9 cellular contexts compared by ENCODE assay signal in the genomic region with DNA sequence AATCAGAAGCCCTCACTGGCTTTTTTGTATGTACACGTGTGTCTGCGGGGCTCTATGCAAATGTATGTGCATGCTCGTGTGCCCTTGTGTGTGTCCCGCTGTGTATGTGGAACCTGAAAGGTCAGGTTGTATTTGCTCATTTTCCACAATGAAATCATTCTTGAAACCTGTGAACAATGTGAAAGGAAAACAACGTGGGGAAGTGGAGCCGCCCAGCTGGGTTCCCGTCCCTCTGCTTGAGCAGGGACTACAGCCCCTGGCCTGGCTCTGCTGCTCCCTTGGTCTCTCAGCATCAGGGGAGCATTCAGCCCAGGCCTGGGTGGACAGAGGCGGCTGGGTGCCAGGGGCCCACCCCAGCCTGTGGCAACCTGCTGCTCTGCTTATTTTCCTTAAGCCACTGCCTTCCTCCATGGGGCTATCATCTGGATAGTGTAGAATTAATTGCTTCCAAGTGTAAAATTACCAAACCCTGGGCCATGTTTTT. TPM values are rescaled to one million over a fixed set of nuclear protein-coding genes. Genes with fewer than 3 reads are reported as not detected.
DNase-seq lines count a peak whose midpoint lies in the region; ATAC-seq, FAIRE-seq and TF ChIP-seq lines count a peak whose summit lies in the region.
"Had no signal": no experiment of that assay in that cellular context is flagged by ENCODE, and none has a peak within 500 bp of the region (broad histone marks: within the 10 kb centered on the region; RNA-seq: fewer than 3 reads in every experiment).

No MANE protein-coding gene starts in this region.

- peaks cover 24 to 32% of the 10 kb centered on the region in 2 experiments for H3K36me3 ChIP-seq in endothelial cell of umbilical vein (ENCODE audit: control insufficient read depth in 2 of 2, extremely low read depth in 1 of 2, insufficient read depth in 2 of 2, low read length in 2 of 2)

- 78 to 81% methylated on average over 8 of the region's 8 CpGs for WGBS in lower leg skin, 2 donors

- no peaks in the 10 kb centered on the region for H3K9me1 ChIP-seq in endothelial cell of umbilical vein (replicated peaks; ENCODE audit: control insufficient read depth, extremely low read depth, insufficient read depth, low read length)

- FAIRE-seq in endothelial cell of umbilical vein (lab: Jason Lieb, UNC): peak; percentile 83

- peak overlapping the region; percentile 99 for H3K27ac ChIP-seq in endothelial cell of umbilical vein (ENCODE audit: insufficient read depth, low read depth, low read length)

- intact Hi-C loops in endothelial cell of umbilical vein (cut with micrococcal nuclease) (loop anchor here (1.0 to 2.0 kb wide), 3 partner anchors 13 to 53 kb away; no protein-coding TSS in a partner anchor), lower leg skin (cut with DNase I; ENCODE audit: low total_unique reads) (no loop called here)

- no peaks in the 10 kb centered on the region for H3K27me3 ChIP-seq in endothelial cell of umbilical vein (ENCODE audit: control insufficient read depth in 2 of 2, insufficient read depth in 2 of 2, low read length in 2 of 2)

- TF ChIP-seq POLR2A in endothelial cell of umbilical vein (IDR thresholded peaks at IDR 0.05; ENCODE audit: low read depth, low read length) (peak; percentile 57), lower leg skin (IDR thresholded peaks at IDR 0.05) (no peak)

- peaks cover 41% of the 10 kb centered on the region for H3K4me1 ChIP-seq in endothelial cell of umbilical vein (ENCODE audit: control insufficient read depth, extremely low read depth, insufficient read depth, low read length)

- BruUV-seq in endothelial cell of umbilical vein (replicated peaks; lab: Mats Ljungman, UMichigan): no TSS peak

- POLR2A ChIA-PET in endothelial cell of umbilical vein (lab: Charles Lee): interaction anchor here (1.1 to 2.4 kb wide), 2 partner anchors 14 to 23 kb away, joined by 3 to 15 read pairs; no protein-coding TSS in a partner anchor

- peaks cover 63% of the 10 kb centered on the region for H3K79me2 ChIP-seq in endothelial cell of umbilical vein (ENCODE audit: control insufficient read depth, insufficient read depth, low read length)

- dilution Hi-C loops in endothelial cell of umbilical vein (cut with MboI; ENCODE audit: extremely low pct_ligation_motif_present, low sequenced_read_pairs): no loop called here

- H3K9ac ChIP-seq in endothelial cell of umbilical vein (replicated peaks; ENCODE audit: extremely low read depth, insufficient read depth, low read length): peak overlapping the region; percentile 99

- peak; percentile 13 for ATAC-seq in HG03571 (IDR thresholded peaks at IDR 0.05; ENCODE audit: unreplicated experiment)
- ATAC-seq: WTC11 had no signal

- DNase-seq in NK-92 treated with Interleukin-12 subunit alpha and Interleukin-12 subunit beta, amount 100 ng/mL, for 24 hours (lab: John Stamatoyannopoulos, UW): peak; percentile 14
- DNase-seq in NK-92 (lab: John Stamatoyannopoulos, UW; ENCODE audit: unreplicated experiment) (no peak), endothelial cell of umbilical vein (ENCODE audit: low read depth, low spot score) (peak; percentile 89), lower leg skin (ENCODE audit: low spot score in 2 of 2) (no peak), cerebellar cortex (ENCODE audit: low spot score) (no peak), hepatic stellate cell (ENCODE audit: low spot score) (no peak)
- DNase-seq in stimulated activated naive CD4-positive, alpha-beta T cell treated with Interleukin-2 at 50 U/mL for 16 hours (lab: John Stamatoyannopoulos, UW): peak; percentile 29

- no peaks in the 10 kb centered on the region for H3K9me3 ChIP-seq in endothelial cell of umbilical vein (replicated peaks; ENCODE audit: control insufficient read depth, insufficient read depth, low read length)

- TF ChIP-seq CTCF in endothelial cell of umbilical vein (IDR thresholded peaks at IDR 0.05; ENCODE audit: extremely low read depth in 1 of 2, insufficient read depth in 1 of 2, low read depth in 1 of 2, low read length in 2 of 2) (no peak), lower leg skin (IDR thresholded peaks at IDR 0.05) (no peak)

- H4K20me1 ChIP-seq in endothelial cell of umbilical vein (replicated peaks; ENCODE audit: control insufficient read depth, extremely low read depth, insufficient read depth, low read length): no peaks in the 10 kb centered on the region

- no peak overlapping the region for H2AFZ ChIP-seq in endothelial cell of umbilical vein (ENCODE audit: low read depth, low read length)

- peak overlapping the region in 2 of 3 experiments; percentile 11 to 97 for H3K4me3 ChIP-seq in endothelial cell of umbilical vein (replicated peaks in 1 of 3; ENCODE audit: insufficient read depth in 1 of 3, low read depth in 1 of 3, low read length in 3 of 3)
- no peak overlapping the region for H3K4me3 ChIP-seq in lower leg skin (ENCODE audit: low read depth, poor library complexity, severe bottlenecking)

- CTCF ChIA-PET in endothelial cell of umbilical vein (lab: Charles Lee): interaction anchor here (1.2 to 2.9 kb wide), 6 partner anchors 14 to 53 kb away, joined by 3 to 26 read pairs (median 8); partner anchors contain the start of gene STING1

- H3K4me2 ChIP-seq in endothelial cell of umbilical vein (ENCODE audit: insufficient read depth, low read length): peak overlapping the region; percentile 96

TF ChIP-seq in endothelial cell of umbilical vein, 7 proteins besides CTCF, POLR2A, EP300 and RAD21:
- no peak for TF ChIP-seq EZH2 (IDR thresholded peaks at IDR 0.05; ENCODE audit: borderline replicate concordance, low read depth, low read length, severe bottlenecking)
- peak; percentile 85 for TF ChIP-seq POLR2AphosphoS5 (IDR thresholded peaks at IDR 0.05; ENCODE audit: insufficient read depth, low read depth, low read length)

RNA-seq across cellular contexts. Expression of gene ECSCR, which starts 3.0 kb away (rescaled TPM):
- total RNA-seq in endothelial cell of umbilical vein (365 and 377 TPM in 2 replicates), lower leg skin (10 to 100 TPM in 2 of 4 donors, 1 to 10 TPM in 2; 1.4 to 15.0 (median 9.3) TPM)
- 1,085 and 1,188 TPM in 2 replicates for polyA plus RNA-seq in endothelial cell of umbilical vein
- 915 and 1,040 TPM in 2 replicates for polyA plus RNA-seq in endothelial cell of umbilical vein (2011; cell fraction: cytosol; rRNA removed)
- 372 and 386 TPM in 2 replicates for polyA plus RNA-seq in endothelial cell of umbilical vein (2011; cell fraction: nucleus; rRNA removed)
- polyA plus RNA-seq in endothelial cell of umbilical vein (2012): 467 and 640 TPM in 2 replicates
- polyA minus RNA-seq in endothelial cell of umbilical vein: 533 and 550 TPM in 2 replicates
- polyA minus RNA-seq in endothelial cell of umbilical vein (2011; cell fraction: cytosol; rRNA and poly(A)+ RNA removed): not detected
- polyA minus RNA-seq in endothelial cell of umbilical vein (2011; cell fraction: nucleus; rRNA and poly(A)+ RNA removed): 142 and 146 TPM in 2 replicates

RNA-seq across cellular contexts. Expression of gene SMIM33, which starts 11.3 kb away (rescaled TPM):
- total RNA-seq in endothelial cell of umbilical vein: not detected in 2 replicates
- polyA plus RNA-seq in endothelial cell of umbilical vein: not detected in 2 replicates
- not detected in 2 replicates for polyA plus RNA-seq in endothelial cell of umbilical vein (2011; cell fraction: cytosol; rRNA removed)
- not detected in 2 replicates for polyA plus RNA-seq in endothelial cell of umbilical vein (2011; cell fraction: nucleus; rRNA removed)
- polyA plus RNA-seq in endothelial cell of umbilical vein (2012): not detected in 2 replicates
- not detected in 2 replicates for polyA minus RNA-seq in endothelial cell of umbilical vein
- polyA minus RNA-seq in endothelial cell of umbilical vein (2011; cell fraction: cytosol; rRNA and poly(A)+ RNA removed): not detected
- polyA minus RNA-seq in endothelial cell of umbilical vein (2011; cell fraction: nucleus; rRNA and poly(A)+ RNA removed): not detected in 2 replicates
- total RNA-seq in lower leg skin: not detected
- total RNA-seq: WTC11 had no signal

RNA-seq across cellular contexts. Expression of gene DNAJC18, which starts 20.2 kb away (rescaled TPM):
- 51.1 and 52.6 TPM in 2 replicates for total RNA-seq in endothelial cell of umbilical vein
- polyA plus RNA-seq in endothelial cell of umbilical vein: 23.2 and 26.0 TPM in 2 replicates
- polyA plus RNA-seq in endothelial cell of umbilical vein (2011; cell fraction: cytosol; rRNA removed): 11.9 and 17.8 TPM in 2 replicates
- 191 and 204 TPM in 2 replicates for polyA plus RNA-seq in endothelial cell of umbilical vein (2011; cell fraction: nucleus; rRNA removed)
- 33.0 and 35.2 TPM in 2 replicates for polyA plus RNA-seq in endothelial cell of umbilical vein (2012)
- 24.1 and 26.7 TPM in 2 replicates for polyA minus RNA-seq in endothelial cell of umbilical vein
- 3.0 TPM for polyA minus RNA-seq in endothelial cell of umbilical vein (2011; cell fraction: cytosol; rRNA and poly(A)+ RNA removed)
- 39.1 and 53.2 TPM in 2 replicates for polyA minus RNA-seq in endothelial cell of umbilical vein (2011; cell fraction: nucleus; rRNA and poly(A)+ RNA removed)
- total RNA-seq in lower leg skin: 1 to 10 TPM; 1.6 to 5.9 (median 3.5) TPM

RNA-seq across cellular contexts. Expression of gene STING1, which starts 23.1 kb away (rescaled TPM):
- total RNA-seq in endothelial cell of umbilical vein (108 and 127 TPM in 2 replicates), lower leg skin (10 to 100 TPM in 3 of 4 donors, 1 to 10 TPM in 1; 5.8 to 28.2 (median 11.0) TPM)
- 143 and 185 TPM in 2 replicates for polyA plus RNA-seq in endothelial cell of umbilical vein
- 70.0 and 88.1 TPM in 2 replicates for polyA plus RNA-seq in endothelial cell of umbilical vein (2011; cell fraction: cytosol; rRNA removed)
- polyA plus RNA-seq in endothelial cell of umbilical vein (2011; cell fraction: nucleus; rRNA removed): 174 and 214 TPM in 2 replicates
- polyA plus RNA-seq in endothelial cell of umbilical vein (2012): 57.7 and 58.8 TPM in 2 replicates
- 102 and 117 TPM in 2 replicates for polyA minus RNA-seq in endothelial cell of umbilical vein
- 20.3 TPM for polyA minus RNA-seq in endothelial cell of umbilical vein (2011; cell fraction: cytosol; rRNA and poly(A)+ RNA removed)
- polyA minus RNA-seq in endothelial cell of umbilical vein (2011; cell fraction: nucleus; rRNA and poly(A)+ RNA removed): 37.9 and 67.7 TPM in 2 replicates

RNA-seq across cellular contexts. Expression of gene SPATA24, which starts 55.6 kb away (rescaled TPM):
- 7.8 and 7.9 TPM in 2 replicates for total RNA-seq in endothelial cell of umbilical vein
- polyA plus RNA-seq in endothelial cell of umbilical vein: 2.1 and 3.2 TPM in 2 replicates
- 5.9 and 6.4 TPM in 2 replicates for polyA plus RNA-seq in endothelial cell of umbilical vein (2011; cell fraction: cytosol; rRNA removed)
- polyA plus RNA-seq in endothelial cell of umbilical vein (2011; cell fraction: nucleus; rRNA removed): 3.5 and 5.7 TPM in 2 replicates
- 4.9 and 6.6 TPM in 2 replicates for polyA plus RNA-seq in endothelial cell of umbilical vein (2012)
- 3.5 and 3.7 TPM in 2 replicates for polyA minus RNA-seq in endothelial cell of umbilical vein
- 3.4 TPM for polyA minus RNA-seq in endothelial cell of umbilical vein (2011; cell fraction: cytosol; rRNA and poly(A)+ RNA removed)
- polyA minus RNA-seq in endothelial cell of umbilical vein (2011; cell fraction: nucleus; rRNA and poly(A)+ RNA removed): 2.2 and 3.5 TPM in 2 replicates
- total RNA-seq in lower leg skin: 1 to 10 TPM in 1 of 4 donors, under 1 TPM in 2, not detected in 1; 0.65 to 1.4 (median 0.71) TPM

Comparison
In these comparisons a context has a peak if more than half of its experiments do, and no peak if none do; other contexts are left out.
1. DNase-seq: peak in NK-92 treated with Interleukin-12 subunit alpha and Interleukin-12 subunit beta, amount 100 ng/mL, for 24 hours (single experiment), endothelial cell of umbilical vein (single experiment) and stimulated activated naive CD4-positive, alpha-beta T cell treated with Interleukin-2 at 50 U/mL for 16 hours (single experiment); none in NK-92 (single experiment), lower leg skin (0 of 2), cerebellar cortex (single experiment) and hepatic stellate cell (single experiment).
2. RNA of gene ECSCR, which starts 3.0 kb away (total RNA-seq): 365 to 377 TPM in endothelial cell of umbilical vein; 1.4 to 15.0 TPM in lower leg skin; every median in the first group is over 10 times any median in the second.